Comparison of ENCODE assay signal across 8 cellular contexts in genomic region chr1:234602334-234603220, GRCh38. TPM values are rescaled to one million over a fixed set of nuclear protein-coding genes. Genes with fewer than 3 reads are reported as not detected.
DNase-seq lines count a peak whose midpoint lies in the region; ATAC-seq and TF ChIP-seq lines count a peak whose summit lies in the region.

No MANE protein-coding gene starts in this region.

- ATAC-seq in activated CD4-positive, CD25-positive, alpha-beta regulatory T cell treated with anti-CD3 and anti-CD28 coated beads, Interleukin-2, amount 50 U/mL, for 24 hours: peak; percentile 17 to 19
- ATAC-seq in upper lobe of right lung (peak; percentile 43), GM18520 (IDR thresholded peaks at IDR 0.05; ENCODE audit: unreplicated experiment) (no peak)

- peaks cover 31% of the 10 kb centered on the region for H3K36me3 ChIP-seq in upper lobe of right lung

- H3K9me3 ChIP-seq in upper lobe of right lung: no peaks in the 10 kb centered on the region

- H3K4me3 ChIP-seq in upper lobe of right lung: peak overlapping the region; percentile 85

- H3K27ac ChIP-seq in upper lobe of right lung: peak overlapping the region; percentile 99

- intact Hi-C loops in upper lobe of right lung (cut with DNase I): no loop called here

- H3K4me1 ChIP-seq in upper lobe of right lung: peaks cover 52% of the 10 kb centered on the region

- TF ChIP-seq CTCF in upper lobe of right lung (IDR thresholded peaks at IDR 0.05): no peak

- no peaks in the 10 kb centered on the region for H3K27me3 ChIP-seq in upper lobe of right lung

- no peak for DNase-seq in activated CD4-positive, CD25-positive, alpha-beta regulatory T cell treated with anti-CD3 and anti-CD28 coated beads, Interleukin-2, amount 50 U/mL, for 72 hours
- DNase-seq in NCI-H1048 (lab: John Stamatoyannopoulos, UW) (peak; percentile 91), SKM-1 (lab: John Stamatoyannopoulos, UW; ENCODE audit: unreplicated experiment) (peak; percentile 81), dermis microvascular lymphatic vessel endothelial cell (ENCODE audit: low read depth in 2 of 2) (peak; percentile 75 to 94), mucosa of gallbladder (ENCODE audit: low spot score) (peak; percentile 61), upper lobe of right lung (no peak)

RNA-seq across cellular contexts. Expression of gene IRF2BP2, which starts 7.4 kb away (rescaled TPM):
- total RNA-seq in dermis microvascular lymphatic vessel endothelial cell (83.3 and 108 TPM in 2 replicates), mucosa of gallbladder (231 TPM), upper lobe of right lung (161 TPM)

Comparison
In these comparisons a context has a peak if more than half of its experiments do, and no peak if none do; other contexts are left out.
1. DNase-seq: peak in NCI-H1048 (single experiment), SKM-1 (single experiment), dermis microvascular lymphatic vessel endothelial cell (2 of 2) and mucosa of gallbladder (single experiment); none in activated CD4-positive, CD25-positive, alpha-beta regulatory T cell treated with anti-CD3 and anti-CD28 coated beads, Interleukin-2, amount 50 U/mL, for 72 hours (single experiment) and upper lobe of right lung (single experiment).